ENCODE assay signal across 11 cellular contexts in the genomic region with DNA sequence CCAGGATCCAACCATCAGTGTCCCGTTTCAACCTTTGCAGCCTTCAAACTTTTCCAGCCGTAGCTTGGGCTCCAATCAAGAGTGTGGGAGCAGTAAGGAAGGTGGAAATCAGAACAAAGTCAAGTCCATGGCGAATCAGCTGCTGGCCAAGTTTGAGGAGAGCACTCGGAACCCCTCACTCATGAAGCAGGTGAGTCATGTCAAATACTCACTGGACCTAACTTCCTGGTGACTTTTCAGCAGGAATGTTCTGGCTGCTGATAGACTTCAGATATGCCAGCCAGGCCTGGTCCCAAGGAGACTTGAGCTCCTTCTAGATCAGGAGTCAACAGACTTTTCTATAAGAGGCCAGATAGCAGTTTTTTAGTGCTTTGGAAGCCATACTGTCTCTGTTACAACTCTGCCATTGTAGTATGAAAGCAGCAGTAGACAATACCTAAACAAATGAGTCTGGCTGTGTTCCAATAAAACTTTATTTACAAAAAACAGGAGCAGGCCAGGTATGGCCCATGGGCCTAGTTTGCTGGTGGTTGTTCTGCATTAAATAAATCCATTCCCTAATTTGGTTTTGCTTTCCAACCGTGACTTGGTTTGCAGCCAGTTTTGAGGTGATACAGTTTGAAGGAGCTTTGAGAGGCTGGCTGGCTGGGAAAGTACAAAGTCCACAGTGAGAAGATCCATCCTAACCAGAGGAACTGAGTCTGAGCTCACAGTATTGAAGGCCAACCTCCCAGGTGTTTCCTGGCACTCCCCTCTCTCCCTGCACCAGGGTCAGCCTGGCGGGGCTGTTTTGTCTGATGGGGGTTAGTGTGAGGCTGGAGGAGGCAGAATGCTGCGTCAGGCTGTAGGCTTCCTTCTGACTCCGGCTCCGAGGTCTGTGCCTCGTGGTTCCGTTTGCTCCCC.
A peak's percentile ranks its signal among the peaks of the same experiment; 100 is the strongest.
DNase-seq lines count a peak whose midpoint lies in the region; ATAC-seq lines count a peak whose summit lies in the region.
"Had no signal": no experiment of that assay in that cellular context is flagged by ENCODE, and none has a peak within 500 bp of the region (broad histone marks: within the 10 kb centered on the region; RNA-seq: fewer than 3 reads in every experiment).

No MANE protein-coding gene starts in this region.

- no peak for ATAC-seq in GM19463 (IDR thresholded peaks at IDR 0.05; ENCODE audit: unreplicated experiment)
- ATAC-seq: activated CD8-positive, alpha-beta memory T cell treated with anti-CD3 and anti-CD28 coated beads, Interleukin-2, amount 10 ng/mL, durations not matched to agents 7 days and 5 days had no signal

- DNase-seq in EH (ENCODE audit: low read depth) = peak; percentile 41
- DNase-seq in NCI-H345 treated with DMSO at 0.1 percent for 48 hours (lab: John Stamatoyannopoulos, UW; ENCODE audit: unreplicated experiment) = peak; percentile 36
- DNase-seq in dermis microvascular lymphatic vessel endothelial cell (ENCODE audit: low read depth in 2 of 2) = peak; percentile 97 to 98
- DNase-seq in pulmonary artery endothelial cell (ENCODE audit: low read depth, low spot score) = peak; percentile 68
- DNase-seq in NCI-H2196 treated with DMSO at 0.1 percent for 48 hours (lab: John Stamatoyannopoulos, UW; ENCODE audit: unreplicated experiment) = no peak
- DNase-seq in HuH-7.5 (ENCODE audit: low spot score) = no peak
- DNase-seq in 8988T = no peak
- DNase-seq: activated CD8-positive, alpha-beta memory T cell treated with anti-CD3 and anti-CD28 coated beads, Interleukin-2, amount 10 ng/mL, durations not matched to agents 7 days and 5 days; Calu3; NCI-H1436 treated with DMSO at 0.1 percent for 48 hours had no signal

Comparison
In these comparisons a context has a peak if more than half of its experiments do, and no peak if none do; other contexts are left out.
1. DNase-seq: peak in EH (single experiment), NCI-H345 treated with DMSO at 0.1 percent for 48 hours (single experiment), dermis microvascular lymphatic vessel endothelial cell (2 of 2) and pulmonary artery endothelial cell (single experiment); none in NCI-H2196 treated with DMSO at 0.1 percent for 48 hours (single experiment), HuH-7.5 (single experiment) and 8988T (single experiment).